ENCODE assay signal across 9 cellular contexts in the genomic region with DNA sequence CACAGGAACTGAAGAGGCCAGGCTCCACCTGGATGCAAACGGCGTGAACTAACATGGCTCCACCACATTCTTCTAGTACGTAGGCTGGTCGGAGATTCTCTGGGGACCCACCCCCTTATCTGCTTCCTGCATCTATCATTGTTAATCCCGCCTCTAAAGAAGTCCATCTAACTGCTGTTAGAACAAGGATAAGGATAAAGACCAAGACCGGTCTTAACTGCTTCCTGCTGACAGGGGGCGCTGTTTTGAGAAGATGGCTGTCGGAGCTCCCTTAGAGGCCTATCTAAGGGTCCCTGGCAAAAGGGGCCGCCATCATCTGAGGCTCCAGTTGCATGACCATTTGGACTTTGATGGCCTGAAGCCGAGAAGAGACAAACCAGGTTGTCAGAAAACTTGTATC. TPM values are rescaled to one million over a fixed set of nuclear protein-coding genes. Genes with fewer than 3 reads are reported as not detected.
DNase-seq lines count a peak whose midpoint lies in the region; ATAC-seq, FAIRE-seq and TF ChIP-seq lines count a peak whose summit lies in the region.
"Had no signal": no experiment of that assay in that cellular context is flagged by ENCODE, and none has a peak within 500 bp of the region (broad histone marks: within the 10 kb centered on the region; RNA-seq: fewer than 3 reads in every experiment).

No MANE protein-coding gene starts in this region.

- H3K36me3 ChIP-seq in endothelial cell of umbilical vein (ENCODE audit: control insufficient read depth in 2 of 2, extremely low read depth in 1 of 2, insufficient read depth in 2 of 2, low read length in 2 of 2) (no peaks in the 10 kb centered on the region), prostate gland (no peaks in the 10 kb centered on the region)

- H3K9me3 ChIP-seq in endothelial cell of umbilical vein (replicated peaks; ENCODE audit: control insufficient read depth, insufficient read depth, low read length) = no peaks in the 10 kb centered on the region
- H3K9me3 ChIP-seq in prostate gland = no peaks in the 10 kb centered on the region

- H3K9me1 ChIP-seq in endothelial cell of umbilical vein (replicated peaks; ENCODE audit: control insufficient read depth, extremely low read depth, insufficient read depth, low read length) = no peaks in the 10 kb centered on the region

- no peak overlapping the region for H3K4me2 ChIP-seq in endothelial cell of umbilical vein (ENCODE audit: insufficient read depth, low read length)

- 40% methylated on average over 10 of the region's 10 CpGs for WGBS in prostate gland

- no peaks in the 10 kb centered on the region for H4K20me1 ChIP-seq in endothelial cell of umbilical vein (replicated peaks; ENCODE audit: control insufficient read depth, extremely low read depth, insufficient read depth, low read length)

- H3K4me3 ChIP-seq in endothelial cell of umbilical vein (replicated peaks in 1 of 3; ENCODE audit: insufficient read depth in 1 of 3, low read depth in 1 of 3, low read length in 3 of 3) (no peak overlapping the region), prostate gland (no peak overlapping the region)

- TF ChIP-seq POLR2A in endothelial cell of umbilical vein (IDR thresholded peaks at IDR 0.05; ENCODE audit: low read depth, low read length) (no peak), prostate gland (IDR thresholded peaks at IDR 0.05) (no peak)

- H3K27ac ChIP-seq in endothelial cell of umbilical vein (ENCODE audit: insufficient read depth, low read depth, low read length) = no peak overlapping the region
- H3K27ac ChIP-seq in prostate gland = no peak overlapping the region

- dilution Hi-C loops in endothelial cell of umbilical vein (cut with MboI; ENCODE audit: extremely low pct_ligation_motif_present, low sequenced_read_pairs) = no loop called here

- BruUV-seq in endothelial cell of umbilical vein (replicated peaks; lab: Mats Ljungman, UMichigan) = no TSS peak

- H3K79me2 ChIP-seq in endothelial cell of umbilical vein (ENCODE audit: control insufficient read depth, insufficient read depth, low read length) = no peaks in the 10 kb centered on the region

- CTCF ChIA-PET in endothelial cell of umbilical vein (lab: Charles Lee) = interaction anchor here (0.6 to 5.7 kb wide), 12 partner anchors 8 to 146 kb away, joined by 3 to 62 read pairs (median 4); partner anchors contain the start of genes SENP3 and TNFSF13

- H3K9ac ChIP-seq in endothelial cell of umbilical vein (replicated peaks; ENCODE audit: extremely low read depth, insufficient read depth, low read length) = no peak overlapping the region

- no peak overlapping the region for H2AFZ ChIP-seq in endothelial cell of umbilical vein (ENCODE audit: low read depth, low read length)

- POLR2A ChIA-PET in endothelial cell of umbilical vein (lab: Charles Lee) = no interaction called here

- H3K4me1 ChIP-seq in endothelial cell of umbilical vein (ENCODE audit: control insufficient read depth, extremely low read depth, insufficient read depth, low read length) (no peaks in the 10 kb centered on the region), prostate gland (replicated peaks) (no peaks in the 10 kb centered on the region)

- ATAC-seq in GM19463 (IDR thresholded peaks at IDR 0.05; ENCODE audit: unreplicated experiment) = no peak

- peak; percentile 42 for DNase-seq in NCI-H146 (lab: John Stamatoyannopoulos, UW)
- no peak for DNase-seq in NCI-H146 treated with DMSO at 0.1 percent for 48 hours (lab: John Stamatoyannopoulos, UW; ENCODE audit: unreplicated experiment)
- DNase-seq in activated CD4-positive, alpha-beta T cell treated with anti-CD3 and anti-CD28 coated beads for 24 hours (ENCODE audit: low read depth in 2 of 2) = peak; percentile 13 to 24
- DNase-seq in endothelial cell of umbilical vein (ENCODE audit: low read depth, low spot score) = peak; percentile 9
- no peak for DNase-seq in prostate gland (ENCODE audit: low spot score)
- DNase-seq in midbrain (lab: John Stamatoyannopoulos, UW) = no peak
- no peak for DNase-seq in NCI-H2196 treated with DMSO at 0.1 percent for 48 hours (lab: John Stamatoyannopoulos, UW; ENCODE audit: unreplicated experiment)

- no peaks in the 10 kb centered on the region for H3K27me3 ChIP-seq in endothelial cell of umbilical vein (ENCODE audit: control insufficient read depth in 2 of 2, insufficient read depth in 2 of 2, low read length in 2 of 2)
- no peaks in the 10 kb centered on the region for H3K27me3 ChIP-seq in prostate gland (replicated peaks; ENCODE audit: insufficient read depth)

- FAIRE-seq in endothelial cell of umbilical vein (lab: Jason Lieb, UNC) = peak; percentile 8

- TF ChIP-seq CTCF in endothelial cell of umbilical vein (IDR thresholded peaks at IDR 0.05; ENCODE audit: extremely low read depth in 1 of 2, insufficient read depth in 1 of 2, low read depth in 1 of 2, low read length in 2 of 2) (peak; percentile 22 to 33), prostate gland (IDR thresholded peaks at IDR 0.05) (peak in 3 of 4 experiments; percentile 22 to 23 (median 22))

- intact Hi-C loops in endothelial cell of umbilical vein (cut with micrococcal nuclease) (loop anchor here (2.0 kb wide), 1 partner anchor 38 kb away; the partner anchor contains the start of gene SENP3), prostate gland (cut with DNase I) (no loop called here)

TF ChIP-seq in endothelial cell of umbilical vein, 7 proteins besides CTCF, POLR2A, EP300 and RAD21:
- TF ChIP-seq, protein P1, sequence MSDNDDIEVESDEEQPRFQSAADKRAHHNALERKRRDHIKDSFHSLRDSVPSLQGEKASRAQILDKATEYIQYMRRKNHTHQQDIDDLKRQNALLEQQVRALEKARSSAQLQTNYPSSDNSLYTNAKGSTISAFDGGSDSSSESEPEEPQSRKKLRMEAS (IDR thresholded peaks at IDR 0.05; ENCODE audit: insufficient read depth, insufficient read length) = no peak
- TF ChIP-seq JUN (IDR thresholded peaks at IDR 0.05; ENCODE audit: borderline replicate concordance, insufficient read depth, insufficient read length, low read depth) (no peak), MYC (IDR thresholded peaks at IDR 0.05; ENCODE audit: low read depth, low read length) (no peak), EZH2 (IDR thresholded peaks at IDR 0.05; ENCODE audit: borderline replicate concordance, low read depth, low read length, severe bottlenecking) (no peak), FOS (IDR thresholded peaks at IDR 0.05; ENCODE audit: borderline replicate concordance, insufficient read depth, low read length) (no peak), GATA2 (IDR thresholded peaks at IDR 0.05; ENCODE audit: insufficient read depth, insufficient read length, low read depth, low read length) (no peak), POLR2AphosphoS5 (IDR thresholded peaks at IDR 0.05; ENCODE audit: insufficient read depth, low read depth, low read length) (no peak)
TF ChIP-seq in endothelial cell of umbilical vein: peak in this region for 0.

RNA-seq across cellular contexts. Expression of gene TNFSF12, which starts 25.8 kb away (rescaled TPM):
- total RNA-seq in endothelial cell of umbilical vein (21.0 and 28.4 TPM in 2 replicates), prostate gland (10 to 100 TPM; 29.9 to 47.9 TPM)
- 39.4 and 40.5 TPM in 2 replicates for polyA plus RNA-seq in endothelial cell of umbilical vein
- 25.6 and 34.9 TPM in 2 replicates for polyA plus RNA-seq in endothelial cell of umbilical vein (2011; cell fraction: cytosol; rRNA removed)
- polyA plus RNA-seq in endothelial cell of umbilical vein (2011; cell fraction: nucleus; rRNA removed) = 11.2 and 15.0 TPM in 2 replicates
- 17.3 and 30.7 TPM in 2 replicates for polyA plus RNA-seq in endothelial cell of umbilical vein (2012)
- polyA minus RNA-seq in endothelial cell of umbilical vein = 8.6 and 13.0 TPM in 2 replicates
- 1.3 TPM for polyA minus RNA-seq in endothelial cell of umbilical vein (2011; cell fraction: cytosol; rRNA and poly(A)+ RNA removed)
- polyA minus RNA-seq in endothelial cell of umbilical vein (2011; cell fraction: nucleus; rRNA and poly(A)+ RNA removed) = 2.6 and 3.4 TPM in 2 replicates

RNA-seq across cellular contexts. Expression of gene TNFSF13, which starts 35.5 kb away (rescaled TPM):
- total RNA-seq in endothelial cell of umbilical vein = 3.7 and 5.4 TPM in 2 replicates
- 3.6 and 4.3 TPM in 2 replicates for polyA plus RNA-seq in endothelial cell of umbilical vein
- 2.7 and 2.8 TPM in 2 replicates for polyA plus RNA-seq in endothelial cell of umbilical vein (2011; cell fraction: cytosol; rRNA removed)
- polyA plus RNA-seq in endothelial cell of umbilical vein (2011; cell fraction: nucleus; rRNA removed) = 4.2 and 6.2 TPM in 2 replicates
- 3.0 and 4.0 TPM in 2 replicates for polyA plus RNA-seq in endothelial cell of umbilical vein (2012)
- polyA minus RNA-seq in endothelial cell of umbilical vein = 2.5 and 3.1 TPM in 2 replicates
- 3.1 TPM for polyA minus RNA-seq in endothelial cell of umbilical vein (2011; cell fraction: cytosol; rRNA and poly(A)+ RNA removed)
- polyA minus RNA-seq in endothelial cell of umbilical vein (2011; cell fraction: nucleus; rRNA and poly(A)+ RNA removed) = 2.5 TPM in 2 replicates
- 10 to 100 TPM; 20.4 to 21.1 TPM for total RNA-seq in prostate gland

RNA-seq across cellular contexts. Expression of gene SENP3, which starts 38.7 kb away (rescaled TPM):
- 56.5 and 63.4 TPM in 2 replicates for total RNA-seq in endothelial cell of umbilical vein
- polyA plus RNA-seq in endothelial cell of umbilical vein = 91.6 and 96.5 TPM in 2 replicates
- 97.0 and 110 TPM in 2 replicates for polyA plus RNA-seq in endothelial cell of umbilical vein (2011; cell fraction: cytosol; rRNA removed)
- polyA plus RNA-seq in endothelial cell of umbilical vein (2011; cell fraction: nucleus; rRNA removed) = 90.0 and 99.9 TPM in 2 replicates
- polyA plus RNA-seq in endothelial cell of umbilical vein (2012) = 52.3 and 67.0 TPM in 2 replicates
- 76.4 and 80.4 TPM in 2 replicates for polyA minus RNA-seq in endothelial cell of umbilical vein
- 67.6 TPM for polyA minus RNA-seq in endothelial cell of umbilical vein (2011; cell fraction: cytosol; rRNA and poly(A)+ RNA removed)
- 21.7 and 30.4 TPM in 2 replicates for polyA minus RNA-seq in endothelial cell of umbilical vein (2011; cell fraction: nucleus; rRNA and poly(A)+ RNA removed)
- total RNA-seq in prostate gland = 10 to 100 TPM; 39.6 to 65.7 TPM

RNA-seq across cellular contexts. Expression of gene POLR2A, which starts 38.9 kb away (rescaled TPM):
- total RNA-seq in endothelial cell of umbilical vein (145 and 151 TPM in 2 replicates), prostate gland (100 to 1,000 TPM in 1 of 2 donors, 10 to 100 TPM in 1; 79.7 to 217 TPM)
- polyA plus RNA-seq in endothelial cell of umbilical vein = 25.1 and 45.9 TPM in 2 replicates
- polyA plus RNA-seq in endothelial cell of umbilical vein (2011; cell fraction: cytosol; rRNA removed) = 26.0 and 30.8 TPM in 2 replicates
- polyA plus RNA-seq in endothelial cell of umbilical vein (2011; cell fraction: nucleus; rRNA removed) = 107 and 129 TPM in 2 replicates
- polyA plus RNA-seq in endothelial cell of umbilical vein (2012) = 70.9 and 97.1 TPM in 2 replicates
- polyA minus RNA-seq in endothelial cell of umbilical vein = 213 and 226 TPM in 2 replicates
- 88.7 TPM for polyA minus RNA-seq in endothelial cell of umbilical vein (2011; cell fraction: cytosol; rRNA and poly(A)+ RNA removed)
- 158 and 169 TPM in 2 replicates for polyA minus RNA-seq in endothelial cell of umbilical vein (2011; cell fraction: nucleus; rRNA and poly(A)+ RNA removed)

RNA-seq across cellular contexts. Expression of gene SLC35G6, which starts 41.8 kb away (rescaled TPM):
- total RNA-seq in endothelial cell of umbilical vein (not detected in 2 replicates), prostate gland (not detected)
- not detected in 2 replicates for polyA plus RNA-seq in endothelial cell of umbilical vein
- polyA plus RNA-seq in endothelial cell of umbilical vein (2011; cell fraction: cytosol; rRNA removed) = not detected in 2 replicates
- polyA plus RNA-seq in endothelial cell of umbilical vein (2011; cell fraction: nucleus; rRNA removed) = not detected in 2 replicates
- 0.16 TPM in 1 of 2 replicates, not detected in the other for polyA plus RNA-seq in endothelial cell of umbilical vein (2012)
- polyA minus RNA-seq in endothelial cell of umbilical vein = not detected in 2 replicates
- polyA minus RNA-seq in endothelial cell of umbilical vein (2011; cell fraction: cytosol; rRNA and poly(A)+ RNA removed) = not detected
- not detected in 2 replicates for polyA minus RNA-seq in endothelial cell of umbilical vein (2011; cell fraction: nucleus; rRNA and poly(A)+ RNA removed)
- total RNA-seq: activated CD8-positive, alpha-beta memory T cell treated with anti-CD3 and anti-CD28 coated beads for 36 hours had no signal

Comparison
In these comparisons a context has a peak if more than half of its experiments do, and no peak if none do; other contexts are left out.
1. DNase-seq: peak in NCI-H146 (single experiment), activated CD4-positive, alpha-beta T cell treated with anti-CD3 and anti-CD28 coated beads for 24 hours (2 of 2) and endothelial cell of umbilical vein (single experiment); none in NCI-H146 treated with DMSO at 0.1 percent for 48 hours (single experiment), prostate gland (single experiment), midbrain (single experiment) and NCI-H2196 treated with DMSO at 0.1 percent for 48 hours (single experiment).